Comparison of ENCODE assay signal across 8 cellular contexts in the genomic region with DNA sequence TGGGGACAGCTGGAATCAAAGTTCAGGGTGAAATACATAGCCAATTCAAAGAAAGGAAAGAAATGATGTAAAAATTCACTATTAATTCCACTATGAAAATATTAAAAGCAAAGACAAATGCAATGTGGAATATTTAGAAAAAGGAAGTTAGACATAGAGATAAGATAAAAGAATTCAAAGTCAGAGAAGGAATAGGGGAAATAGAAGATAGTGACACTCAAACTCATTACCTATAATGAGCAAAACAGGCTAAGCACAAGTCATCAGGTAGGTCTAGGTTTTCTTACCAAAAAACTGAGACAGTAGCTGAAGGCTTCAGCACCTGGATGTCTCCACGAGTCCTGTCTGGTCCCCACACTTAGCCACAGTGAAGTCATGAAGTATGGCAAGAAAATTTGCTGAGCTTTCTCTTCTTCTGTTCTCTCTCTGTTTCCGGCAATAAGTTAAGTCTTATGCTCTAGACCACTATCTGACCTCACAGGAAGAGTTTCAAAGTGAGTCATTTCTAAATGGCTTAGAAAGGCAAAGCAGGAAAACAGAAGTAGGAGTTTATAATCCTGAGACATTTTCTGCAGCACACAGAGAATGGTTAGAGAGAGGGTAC. TPM values are rescaled to one million over a fixed set of nuclear protein-coding genes. Genes with fewer than 3 reads are reported as not detected.
A peak's percentile ranks its signal among the peaks of the same experiment; 100 is the strongest.
DNase-seq lines count a peak whose midpoint lies in the region; ATAC-seq and TF ChIP-seq lines count a peak whose summit lies in the region.

A gene (minus strand): TSS at position 369 of the 604 bp plus-strand sequence. CDS start 6,174 bp downstream, outside the sequence.

- DNase-seq in GM12865 (ENCODE audit: low read depth) = peak; percentile 46
- DNase-seq in T follicular helper cell (ENCODE audit: low read depth) = peak; percentile 47
- DNase-seq in central memory CD4-positive, alpha-beta T cell = peak; percentile 82
- DNase-seq in mesothelial cell of epicardium (ENCODE audit: low spot score in 2 of 2, unreplicated experiment in 2 of 2) = no peak
- DNase-seq in NCI-H524 treated with DMSO at 0.1 percent for 48 hours (lab: John Stamatoyannopoulos, UW) = no peak
- no peak for DNase-seq in posterior cingulate gyrus
- no peak for DNase-seq in NCI-H1436 treated with DMSO at 0.1 percent for 48 hours (lab: John Stamatoyannopoulos, UW)

- H3K27me3 Mint-ChIP-seq in mesothelial cell of epicardium (ENCODE audit: low read depth) = no peaks in the 10 kb centered on the region

- no peaks in the 10 kb centered on the region for H3K36me3 Mint-ChIP-seq in mesothelial cell of epicardium

- H3K9me3 Mint-ChIP-seq in mesothelial cell of epicardium = no peaks in the 10 kb centered on the region

- no peak within 1 kb of the TSS for H3K4me3 Mint-ChIP-seq in mesothelial cell of epicardium

- peak; percentile 65 for ATAC-seq in HG03066 (IDR thresholded peaks at IDR 0.05; ENCODE audit: low read depth, unreplicated experiment)

- peaks cover 6% of the 10 kb centered on the region for H3K4me1 Mint-ChIP-seq in mesothelial cell of epicardium

- TF ChIP-seq CTCF in GM12865 (IDR thresholded peaks at IDR 0.05; ENCODE audit: insufficient read depth, low read depth, low read length, missing control alignments) (no peak), mesothelial cell of epicardium (IDR thresholded peaks at IDR 0.05; ENCODE audit: unreplicated experiment) (no peak)

- no peak within 1 kb of the TSS for H3K4me3 ChIP-seq in GM12865 (ENCODE audit: low read depth, low read length)

- intact Hi-C loops in posterior cingulate gyrus (cut with DNase I) = no loop called here

- peak within 1 kb of the TSS; percentile 53 for H3K27ac Mint-ChIP-seq in mesothelial cell of epicardium

RNA-seq across cellular contexts. Expression of the gene that starts here (rescaled TPM):
- not detected in 3 replicates for total RNA-seq in mesothelial cell of epicardium

Comparison
In these comparisons a context has a peak if more than half of its experiments do, and no peak if none do; other contexts are left out.
1. DNase-seq: peak in GM12865 (single experiment), T follicular helper cell (single experiment) and central memory CD4-positive, alpha-beta T cell (single experiment); none in mesothelial cell of epicardium (0 of 2), NCI-H524 treated with DMSO at 0.1 percent for 48 hours (single experiment), posterior cingulate gyrus (0 of 10) and NCI-H1436 treated with DMSO at 0.1 percent for 48 hours (single experiment).